ENCODE assay signal across 14 cellular contexts in genomic region chr19:42741726-42742607, GRCh38. TPM values are rescaled to one million over a fixed set of nuclear protein-coding genes. Genes with fewer than 3 reads are reported as not detected.
DNase-seq lines count a peak whose midpoint lies in the region; TF ChIP-seq lines count a peak whose summit lies in the region.
"Not testable (repeated sequence)": the region's sequence is repeated elsewhere in the genome, so short reads cannot be mapped to it uniquely, and the experiment has no call there.
"Had no signal": no experiment of that assay in that cellular context is flagged by ENCODE, and none has a peak within 500 bp of the region (broad histone marks: within the 10 kb centered on the region; RNA-seq: fewer than 3 reads in every experiment).

No MANE protein-coding gene starts in this region.

- not testable (repeated sequence) for H3K4me3 ChIP-seq in Loucy (ENCODE audit: low read length, poor library complexity, severe bottlenecking); epithelial cell of proximal tubule (ENCODE audit: low read depth, low read length)

- not testable (repeated sequence) for H3K9me2 ChIP-seq in Loucy (replicated peaks; ENCODE audit: low read depth, low read length)

- not testable (repeated sequence) for H3K36me3 ChIP-seq in Loucy (ENCODE audit: insufficient read depth, low read length)

- DNase-seq in RWPE1 (ENCODE audit: low spot score); epithelial cell of proximal tubule (ENCODE audit: low read depth): not testable (repeated sequence)
- DNase-seq in activated naive CD4-positive, alpha-beta T cell treated with Interleukin-2 at 50 U/mL for 16 hours = peak; percentile 4
- DNase-seq in left kidney (ENCODE audit: low read depth, low spot score) = peak; percentile 22
- peak; percentile 42 for DNase-seq in stimulated activated CD8-positive, alpha-beta memory T cell treated with anti-CD3 and anti-CD28 coated beads, Interleukin-4, amount 100 ng/mL, for 48 hours

- H3K4me2 ChIP-seq in Loucy (ENCODE audit: low read depth, low read length, poor library complexity, severe bottlenecking) = not testable (repeated sequence)

- not testable (repeated sequence) for H3K9ac ChIP-seq in Loucy (ENCODE audit: low read depth, low read length, poor library complexity, severe bottlenecking)

- not testable (repeated sequence) for H4K20me1 ChIP-seq in Loucy (ENCODE audit: insufficient read depth, low read length, poor library complexity, severe bottlenecking)

- H3F3A ChIP-seq in Loucy (ENCODE audit: low read depth) = not testable (repeated sequence)

- TF ChIP-seq CTCF in C4-2B (conservative IDR thresholded peaks at IDR 0.05) (peak; percentile 62), GM12874 (IDR thresholded peaks at IDR 0.05; ENCODE audit: insufficient read depth, low read depth, low read length) (peak; percentile 39; the same call in 1 of the 2 replicates), Loucy (conservative IDR thresholded peaks at IDR 0.05; ENCODE audit: low read length) (peak; percentile 47), RWPE1 (conservative IDR thresholded peaks at IDR 0.05; ENCODE audit: low read depth) (peak; percentile 66), epithelial cell of proximal tubule (conservative IDR thresholded peaks at IDR 0.05; ENCODE audit: low read depth, low read length) (peak; percentile 50)

- not testable (repeated sequence) for H2AFZ ChIP-seq in Loucy (ENCODE audit: low read length)

- H3K9me3 ChIP-seq in Loucy (ENCODE audit: insufficient read depth, low read depth, low read length) = not testable (repeated sequence)

- CTCF ChIA-PET in RWPE1 (lab: Yijun Ruan, JAX) = interaction anchor here (0.9 to 1.4 kb wide), 2 partner anchors 37 to 48 kb away, joined by 3 to 4 read pairs; no protein-coding TSS in a partner anchor

- not testable (repeated sequence) for H3K4me1 ChIP-seq in Loucy (ENCODE audit: insufficient read depth, low read length, poor library complexity, severe bottlenecking)

- H3K27me3 ChIP-seq in Loucy (ENCODE audit: insufficient read depth, low read length, poor library complexity, severe bottlenecking) = not testable (repeated sequence)

- POLR2A ChIA-PET in RWPE1 (lab: Yijun Ruan, JAX; ENCODE audit: low non-redundant PET) = not testable (repeated sequence)

- not testable (repeated sequence) for H3K79me2 ChIP-seq in Loucy (ENCODE audit: insufficient read depth, low read length)

- H3K27ac ChIP-seq in C4-2B, RWPE1: not testable (repeated sequence)

RNA-seq across cellular contexts. Expression of gene PSG3, which starts 1.7 kb away (rescaled TPM):
- 0.07 TPM in 1 of 2 replicates, not detected in the other for total RNA-seq in epithelial cell of proximal tubule
- total RNA-seq: CD4-positive, alpha-beta T cell; glomerular endothelial cell; kidney; myocyte; progenitor cell of endocrine pancreas; temporal lobe had no signal

RNA-seq across cellular contexts. Expression of gene PSG8, which starts 23.5 kb away (rescaled TPM):
- 0.07 and 1.2 TPM in 2 replicates for total RNA-seq in epithelial cell of proximal tubule
- total RNA-seq: CD4-positive, alpha-beta T cell; glomerular endothelial cell; kidney; myocyte; progenitor cell of endocrine pancreas; temporal lobe had no signal
